In genomic region chr3:32056559-32057290, GRCh38 we compare ENCODE assay signal across 22 cellular contexts. TPM values are rescaled to one million over a fixed set of nuclear protein-coding genes. Genes with fewer than 3 reads are reported as not detected.
DNase-seq lines count a peak whose midpoint lies in the region; ATAC-seq, FAIRE-seq and TF ChIP-seq lines count a peak whose summit lies in the region.
"Had no signal": no experiment of that assay in that cellular context is flagged by ENCODE, and none has a peak within 500 bp of the region (broad histone marks: within the 10 kb centered on the region; RNA-seq: fewer than 3 reads in every experiment).

No MANE protein-coding gene starts in this region.

- TF ChIP-seq POLR2A in sigmoid colon (IDR thresholded peaks at IDR 0.05) = no peak

- no CpG with 5 or more reads among the region's 5 CpGs for WGBS in mesendoderm (ENCODE audit: extremely low coverage, insufficient coverage, low lambda C conversion rate)
- WGBS in sigmoid colon, 2 donors = 17 to 67% methylated on average over 5 of the region's 5 CpGs

- no peak overlapping the region for H2AK5ac ChIP-seq in mesendoderm (ENCODE audit: low read length)

- POLR2A ChIA-PET in A673 (lab: Charles Lee; ENCODE audit: low non-redundant PET) = no interaction called here

- intact Hi-C loops in A673 (cut with micrococcal nuclease; ENCODE audit: unreplicated experiment) (no loop called here), sigmoid colon (cut with DNase I) (no loop called here)

- no peak for TF ChIP-seq EP300 in sigmoid colon (IDR thresholded peaks at IDR 0.05)

- no peak overlapping the region for H3K56ac ChIP-seq in mesendoderm (ENCODE audit: low read length)

- no peaks in the 10 kb centered on the region for H3K79me2 ChIP-seq in mesendoderm (ENCODE audit: control insufficient read depth, insufficient read depth, low read length)

- H3K23ac ChIP-seq in mesendoderm (ENCODE audit: low read length) = no peak overlapping the region

- H3K18ac ChIP-seq in mesendoderm (ENCODE audit: low read length) = no peak overlapping the region

- H2BK5ac ChIP-seq in mesendoderm (ENCODE audit: low read length) = no peak overlapping the region

- H3K4ac ChIP-seq in mesendoderm (ENCODE audit: low read depth, low read length) = no peak overlapping the region

- H2BK15ac ChIP-seq in mesendoderm (replicated peaks; ENCODE audit: low read depth) = no peak overlapping the region

- DNase-seq in A673 (ENCODE audit: low spot score) (peak; percentile 35), LoVo (ENCODE audit: low spot score) (peak; percentile 51), mesendoderm (peak; percentile 47), CD1c-positive myeloid dendritic cell (ENCODE audit: extremely low spot score) (no peak), GM19240 (ENCODE audit: insufficient read length, low spot score) (no peak), sigmoid colon (no peak)
- DNase-seq: COR-L47, DMS153, GDM1, HCEC 1CT, KBM-7, NCI-H1417 treated with DMSO at 0.1 percent for 48 hours, NCI-H187 treated with DMSO at 0.1 percent for 48 hours, NCI-H2227 treated with DMSO at 0.1 percent for 48 hours, NCI-H524 treated with DMSO at 0.1 percent for 48 hours, PC-3, RPMI8226, SHP77 treated with DMSO at 0.1 percent for 48 hours, SK-N-SH had no signal

- ATAC-seq in GM19328 (IDR thresholded peaks at IDR 0.05; ENCODE audit: unreplicated experiment) = no peak
- ATAC-seq: GM23338, PC-3 had no signal

- H3K4me3 ChIP-seq in A673 (ENCODE audit: low read depth, low read length, poor library complexity, severe bottlenecking) (no peak overlapping the region), mesendoderm (ENCODE audit: low read length) (no peak overlapping the region), sigmoid colon (no peak overlapping the region)
- H3K4me3 ChIP-seq: GM23338 had no signal

- H3K9ac ChIP-seq in mesendoderm (ENCODE audit: low read length) = no peak overlapping the region
- H3K9ac ChIP-seq: SK-N-SH had no signal

- no peak overlapping the region for H4K5ac ChIP-seq in mesendoderm (ENCODE audit: low read length)

- no peaks in the 10 kb centered on the region for H3K9me3 ChIP-seq in A673 (ENCODE audit: low read depth, low read length, poor library complexity, severe bottlenecking)
- no peaks in the 10 kb centered on the region for H3K9me3 ChIP-seq in sigmoid colon
- H3K9me3 ChIP-seq: SK-N-SH had no signal

- H2BK120ac ChIP-seq in mesendoderm (ENCODE audit: low read depth, low read length) = no peak overlapping the region

- no TSS peak for BruUV-seq in A673 (replicated peaks; lab: Mats Ljungman, UMichigan)

- no peaks in the 10 kb centered on the region for H3K79me1 ChIP-seq in mesendoderm (ENCODE audit: low read length)

- CTCF ChIA-PET in A673 (lab: Charles Lee) = no interaction called here

- H3K27ac ChIP-seq in A673 (ENCODE audit: low read depth, low read length, poor library complexity, severe bottlenecking) (no peak overlapping the region), mesendoderm (ENCODE audit: low read depth, low read length) (no peak overlapping the region), sigmoid colon (no peak overlapping the region)

- H3K27me3 ChIP-seq in A673 (replicated peaks; ENCODE audit: insufficient read depth, low read depth, low read length, poor library complexity) (no peaks in the 10 kb centered on the region), mesendoderm (ENCODE audit: insufficient read depth, low read length, poor library complexity) (no peaks in the 10 kb centered on the region), sigmoid colon (no peaks in the 10 kb centered on the region)

- H3K4me1 ChIP-seq in A673 (ENCODE audit: insufficient read depth, low read length, poor library complexity, severe bottlenecking) = no peaks in the 10 kb centered on the region
- H3K4me1 ChIP-seq in mesendoderm (ENCODE audit: control insufficient read depth, low read depth, low read length) = no peaks in the 10 kb centered on the region
- no peaks in the 10 kb centered on the region for H3K4me1 ChIP-seq in sigmoid colon

- H4K8ac ChIP-seq in mesendoderm (ENCODE audit: low read depth, low read length) = no peak overlapping the region

- H3K4me2 ChIP-seq in mesendoderm (ENCODE audit: low read length) = no peak overlapping the region
- H3K4me2 ChIP-seq: GM23338, SK-N-SH had no signal

- peak; percentile 58 for FAIRE-seq in colon (lab: Jason Lieb, UNC)

- H3K36me3 ChIP-seq in A673 (ENCODE audit: insufficient read depth, low read length, poor library complexity, severe bottlenecking) = no peaks in the 10 kb centered on the region
- H3K36me3 ChIP-seq in mesendoderm (ENCODE audit: control insufficient read depth, insufficient read depth, low read length) = no peaks in the 10 kb centered on the region
- H3K36me3 ChIP-seq in sigmoid colon = no peaks in the 10 kb centered on the region

- no peak for TF ChIP-seq CTCF in A673 (conservative IDR thresholded peaks at IDR 0.05; ENCODE audit: low read depth, low read length)
- no peak for TF ChIP-seq CTCF in sigmoid colon (IDR thresholded peaks at IDR 0.05)

RNA-seq across cellular contexts. Expression of gene GPD1L, which starts 49.7 kb away (rescaled TPM):
- total RNA-seq in A673 (2021) (9.9 and 12.6 TPM in 2 replicates), sigmoid colon (10 to 100 TPM; 39.1 to 67.8 (median 53.2) TPM)
- polyA plus RNA-seq in mesendoderm (2013, experiment 1 of 2) = 2.7 TPM
- 2.9 TPM for polyA plus RNA-seq in mesendoderm (2013, experiment 2 of 2)
- polyA plus RNA-seq in sigmoid colon = 10 to 100 TPM; 39.6 to 54.1 (median 42.6) TPM

Comparison
In these comparisons a context has a peak if more than half of its experiments do, and no peak if none do; other contexts are left out.
1. DNase-seq: peak in A673 (single experiment), LoVo (single experiment) and mesendoderm (single experiment); none in CD1c-positive myeloid dendritic cell (single experiment), GM19240 (single experiment) and sigmoid colon (single experiment).